1 cellular context compared by ENCODE assay signal in the genomic region with DNA sequence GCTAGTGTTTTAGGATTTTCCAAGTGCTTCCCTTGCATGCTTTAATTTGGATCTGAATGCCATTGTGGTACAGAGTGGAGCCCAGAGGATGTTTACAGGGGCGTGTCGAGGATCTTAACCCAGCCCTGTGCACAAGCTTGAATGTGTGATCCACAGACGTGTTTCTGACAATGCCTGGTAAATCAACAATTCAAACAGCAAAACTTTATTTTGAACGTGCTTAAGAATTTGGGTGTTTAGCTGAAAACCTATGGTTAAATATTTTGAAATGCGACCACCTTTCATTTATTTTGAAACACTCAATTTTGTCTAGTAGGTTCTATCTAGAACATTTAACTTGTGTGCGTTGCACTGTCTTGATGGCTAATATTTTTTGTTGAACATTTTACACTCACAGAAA.
A peak's percentile ranks its signal among the peaks of the same experiment; 100 is the strongest.
TF ChIP-seq lines count a peak whose summit lies in the region.

No MANE protein-coding gene starts in this region.

TF ChIP-seq in GM12878, 131 proteins besides CTCF, POLR2A, EP300 and RAD21:
- TF ChIP-seq POU2F2 (IDR thresholded peaks at IDR 0.05; ENCODE audit: borderline replicate concordance, low read depth, low read length) (no peak), SMAD1 (IDR thresholded peaks at IDR 0.05; ENCODE audit: low read depth, partially characterized antibody) (no peak), DPF2 (IDR thresholded peaks at IDR 0.05) (no peak), MYC (IDR thresholded peaks at IDR 0.05; ENCODE audit: insufficient read depth, insufficient read length, insufficient replicate concordance, low read length, severe bottlenecking) (no peak), CHD2 (IDR thresholded peaks at IDR 0.05; ENCODE audit: borderline replicate concordance, low read depth, low read length) (no peak)
- TF ChIP-seq, protein P1, sequence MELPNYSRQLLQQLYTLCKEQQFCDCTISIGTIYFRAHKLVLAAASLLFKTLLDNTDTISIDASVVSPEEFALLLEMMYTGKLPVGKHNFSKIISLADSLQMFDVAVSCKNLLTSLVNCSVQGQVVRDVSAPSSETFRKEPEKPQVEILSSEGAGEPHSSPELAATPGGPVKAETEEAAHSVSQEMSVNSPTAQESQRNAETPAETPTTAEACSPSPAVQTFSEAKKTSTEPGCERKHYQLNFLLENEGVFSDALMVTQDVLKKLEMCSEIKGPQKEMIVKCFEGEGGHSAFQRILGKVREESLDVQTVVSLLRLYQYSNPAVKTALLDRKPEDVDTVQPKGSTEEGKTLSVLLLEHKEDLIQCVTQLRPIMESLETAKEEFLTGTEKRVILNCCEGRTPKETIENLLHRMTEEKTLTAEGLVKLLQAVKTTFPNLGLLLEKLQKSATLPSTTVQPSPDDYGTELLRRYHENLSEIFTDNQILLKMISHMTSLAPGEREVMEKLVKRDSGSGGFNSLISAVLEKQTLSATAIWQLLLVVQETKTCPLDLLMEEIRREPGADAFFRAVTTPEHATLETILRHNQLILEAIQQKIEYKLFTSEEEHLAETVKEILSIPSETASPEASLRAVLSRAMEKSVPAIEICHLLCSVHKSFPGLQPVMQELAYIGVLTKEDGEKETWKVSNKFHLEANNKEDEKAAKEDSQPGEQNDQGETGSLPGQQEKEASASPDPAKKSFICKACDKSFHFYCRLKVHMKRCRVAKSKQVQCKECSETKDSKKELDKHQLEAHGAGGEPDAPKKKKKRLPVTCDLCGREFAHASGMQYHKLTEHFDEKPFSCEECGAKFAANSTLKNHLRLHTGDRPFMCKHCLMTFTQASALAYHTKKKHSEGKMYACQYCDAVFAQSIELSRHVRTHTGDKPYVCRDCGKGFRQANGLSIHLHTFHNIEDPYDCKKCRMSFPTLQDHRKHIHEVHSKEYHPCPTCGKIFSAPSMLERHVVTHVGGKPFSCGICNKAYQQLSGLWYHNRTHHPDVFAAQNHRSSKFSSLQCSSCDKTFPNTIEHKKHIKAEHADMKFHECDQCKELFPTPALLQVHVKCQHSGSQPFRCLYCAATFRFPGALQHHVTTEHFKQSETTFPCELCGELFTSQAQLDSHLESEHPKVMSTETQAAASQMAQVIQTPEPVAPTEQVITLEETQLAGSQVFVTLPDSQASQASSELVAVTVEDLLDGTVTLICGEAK (IDR thresholded peaks at IDR 0.05; ENCODE audit: borderline replicate concordance) = peak; percentile 76; the same call in 1 of the 2 replicates
